8 cellular contexts compared by ENCODE assay signal in genomic region chr17:62093188-62094155, GRCh38. TPM values are rescaled to one million over a fixed set of nuclear protein-coding genes. Genes with fewer than 3 reads are reported as not detected.
DNase-seq lines count a peak whose midpoint lies in the region; ATAC-seq and TF ChIP-seq lines count a peak whose summit lies in the region.

No MANE protein-coding gene starts in this region.

- H3K4me1 ChIP-seq in sigmoid colon: peaks cover 0 to 11% (median 3%) of the 10 kb centered on the region in 4 donors

- no peaks in the 10 kb centered on the region for H3K27me3 ChIP-seq in sigmoid colon

- TF ChIP-seq POLR2A in sigmoid colon (IDR thresholded peaks at IDR 0.05): no peak

- 74 to 89% methylated on average over 7 of the region's 7 CpGs for WGBS in sigmoid colon, 2 donors

- H3K4me3 ChIP-seq in fibroblast of the aortic adventitia (ENCODE audit: low read depth, low read length) (no peak overlapping the region), sigmoid colon (no peak overlapping the region)

- DNase-seq in H4 (ENCODE audit: low spot score): peak; percentile 64
- peak; percentile 94 for DNase-seq in M059J (ENCODE audit: low read depth)
- peak; percentile 85 for DNase-seq in fibroblast of the aortic adventitia (ENCODE audit: low read depth)
- no peak for DNase-seq in 8988T
- DNase-seq in MV-4-11 (lab: John Stamatoyannopoulos, UW): no peak
- no peak for DNase-seq in NCI-H524 treated with DMSO at 0.1 percent for 48 hours (lab: John Stamatoyannopoulos, UW)
- DNase-seq in sigmoid colon: no peak

- H3K36me3 ChIP-seq in sigmoid colon: no peaks in the 10 kb centered on the region

- ATAC-seq in GM18517 (IDR thresholded peaks at IDR 0.05; ENCODE audit: unreplicated experiment): peak; percentile 92

- TF ChIP-seq CTCF in fibroblast of the aortic adventitia (IDR thresholded peaks at IDR 0.05; ENCODE audit: insufficient read depth, low read length): no peak
- TF ChIP-seq CTCF in sigmoid colon (IDR thresholded peaks at IDR 0.05): no peak

- intact Hi-C loops in sigmoid colon (cut with DNase I): no loop called here

- no peak overlapping the region for H3K27ac ChIP-seq in sigmoid colon

- TF ChIP-seq EP300 in sigmoid colon (IDR thresholded peaks at IDR 0.05): no peak

- no peaks in the 10 kb centered on the region for H3K9me3 ChIP-seq in sigmoid colon

RNA-seq across cellular contexts. Expression of gene MED13, which starts 28.4 kb away (rescaled TPM):
- total RNA-seq in H4 (2014; rRNA removed; shearing (Covaris generic)): 28.1 and 31.5 TPM in 2 replicates
- total RNA-seq in M059J (2014; rRNA removed; shearing (Covaris generic)): 20.1 and 31.7 TPM in 2 replicates
- 31.0 and 68.1 TPM in 2 replicates for total RNA-seq in fibroblast of the aortic adventitia (ENCODE audit: low replicate concordance)
- total RNA-seq in sigmoid colon: 10 to 100 TPM; 46.0 to 60.7 (median 51.8) TPM
- polyA plus RNA-seq in sigmoid colon: 10 to 100 TPM in 2 of 3 donors, 1 to 10 TPM in 1; 9.0 to 12.1 (median 10.2) TPM

Comparison
In these comparisons a context has a peak if more than half of its experiments do, and no peak if none do; other contexts are left out.
1. DNase-seq: peak in H4 (single experiment), M059J (single experiment) and fibroblast of the aortic adventitia (single experiment); none in 8988T (single experiment), MV-4-11 (single experiment), NCI-H524 treated with DMSO at 0.1 percent for 48 hours (single experiment) and sigmoid colon (single experiment).